In genomic region chr14:26963696-26964095, GRCh38 we compare ENCODE assay signal across 20 cellular contexts.
DNase-seq lines count a peak whose midpoint lies in the region; ATAC-seq and TF ChIP-seq lines count a peak whose summit lies in the region.
"Had no signal": no experiment of that assay in that cellular context is flagged by ENCODE, and none has a peak within 500 bp of the region (broad histone marks: within the 10 kb centered on the region; RNA-seq: fewer than 3 reads in every experiment).

No MANE protein-coding gene starts in this region.

- no peaks in the 10 kb centered on the region for H3K4me1 ChIP-seq in ascending aorta
- H3K4me1 ChIP-seq: right lobe of liver, upper lobe of right lung had no signal

- DNase-seq in HCEC 1CT: peak; percentile 21
- peak; percentile 66 for DNase-seq in SK-MEL-5 (ENCODE audit: low read depth, low spot score)
- DNase-seq in fibroblast of pulmonary artery (ENCODE audit: low read depth): peak; percentile 34
- DNase-seq in sciatic nerve (ENCODE audit: low spot score): peak; percentile 58
- DNase-seq in ascending aorta (ENCODE audit: low spot score in 2 of 2): no peak
- no peak for DNase-seq in T-helper 2 cell
- DNase-seq: activated CD4-positive, alpha-beta T cell treated with anti-CD3 and anti-CD28 coated beads for 48 hours; CD4-positive, alpha-beta T cell; DMS 273 treated with DMSO at 0.1 percent for 48 hours; erythroblast; glutamatergic neuron; naive thymus-derived CD4-positive, alpha-beta T cell; NCI-H146; NCI-H774; ovary; right lobe of liver; upper lobe of right lung had no signal

- peak; percentile 77 for ATAC-seq in sciatic nerve
- no peak for ATAC-seq in GM21390 (IDR thresholded peaks at IDR 0.05; ENCODE audit: unreplicated experiment)
- ATAC-seq: activated T-helper 17 cell treated with anti-CD3 and anti-CD28 coated beads, Interleukin-2, amount 50 U/mL, for 72 hours; K562; naive thymus-derived CD4-positive, alpha-beta T cell; right lobe of liver; upper lobe of right lung had no signal

- intact Hi-C loops in sciatic nerve (cut with DNase I) (no loop called here), ascending aorta (cut with DNase I) (no loop called here)

- no peaks in the 10 kb centered on the region for H3K27me3 ChIP-seq in ascending aorta
- H3K27me3 ChIP-seq: ovary, right lobe of liver, upper lobe of right lung had no signal

- no peaks in the 10 kb centered on the region for H3K36me3 ChIP-seq in ascending aorta
- H3K36me3 ChIP-seq: ovary, right lobe of liver, upper lobe of right lung had no signal

- in situ Hi-C loops in SK-MEL-5 (cut with HindIII; ENCODE audit: low pct_unique_long_range_greater_than_20kb, low sequenced_read_pairs): no loop called here

- H3K27ac ChIP-seq in ascending aorta: no peak overlapping the region
- H3K27ac ChIP-seq: ovary, right lobe of liver, upper lobe of right lung had no signal

- H3K4me3 ChIP-seq in fibroblast of pulmonary artery (replicated peaks; ENCODE audit: low read depth, low read length): no peak overlapping the region
- H3K4me3 ChIP-seq in ascending aorta: no peak overlapping the region
- H3K4me3 ChIP-seq: K562, ovary, right lobe of liver, upper lobe of right lung had no signal

- TF ChIP-seq CTCF in fibroblast of pulmonary artery (IDR thresholded peaks at IDR 0.05; ENCODE audit: low read length, missing control alignments) (no peak), ascending aorta (IDR thresholded peaks at IDR 0.05) (no peak)

- no peaks in the 10 kb centered on the region for H3K9me3 ChIP-seq in ascending aorta
- H3K9me3 ChIP-seq: ovary, right lobe of liver, upper lobe of right lung had no signal

Comparison
In these comparisons a context has a peak if more than half of its experiments do, and no peak if none do; other contexts are left out.
1. DNase-seq: peak in HCEC 1CT (single experiment), SK-MEL-5 (single experiment), fibroblast of pulmonary artery (single experiment) and sciatic nerve (single experiment); none in ascending aorta (0 of 2) and T-helper 2 cell (0 of 5).